ENCODE assay signal across 8 cellular contexts in genomic region chr4:74623041-74623440, GRCh38.
DNase-seq lines count a peak whose midpoint lies in the region; FAIRE-seq and TF ChIP-seq lines count a peak whose summit lies in the region.

No MANE protein-coding gene starts in this region.

- H3K4me3 ChIP-seq in SK-N-SH (ENCODE audit: low read depth in 2 of 2, low read length in 1 of 2) = no peak overlapping the region; a peak in 1 of 4 replicates
- no peak overlapping the region for H3K4me3 ChIP-seq in left ventricle myocardium inferior
- no peak overlapping the region for H3K4me3 ChIP-seq in testis

- 28% methylated on average over 3 of the region's 3 CpGs for WGBS in SK-N-SH (ENCODE audit: low lambda C conversion rate)
- WGBS in testis, 2 donors = 43 to 47% methylated on average over 3 of the region's 3 CpGs

- intact Hi-C loops in left ventricle myocardium inferior (cut with micrococcal nuclease) (no loop called here), testis (cut with DNase I; ENCODE audit: low total_unique reads) (no loop called here)

- H3F3A ChIP-seq in SK-N-SH (replicated peaks; ENCODE audit: insufficient read depth) = peaks cover 8% of the 10 kb centered on the region

- H3K27me3 ChIP-seq in SK-N-SH (ENCODE audit: insufficient read depth) (no peaks in the 10 kb centered on the region), left ventricle myocardium inferior (ENCODE audit: low read depth) (no peaks in the 10 kb centered on the region), testis (no peaks in the 10 kb centered on the region)

- H3K9ac ChIP-seq in SK-N-SH = no peak overlapping the region

- peak; percentile 26 for DNase-seq in GDM1 (lab: John Stamatoyannopoulos, UW)
- DNase-seq in GM20000 (ENCODE audit: low spot score) = peak; percentile 23
- DNase-seq in SK-N-SH = peak; percentile 5
- DNase-seq in left ventricle myocardium inferior = no peak
- peak; percentile 60 for DNase-seq in testis
- DNase-seq in HTR-8/SVneo (ENCODE audit: insufficient read length, low spot score) = no peak
- DNase-seq in ureter (ENCODE audit: low spot score) = no peak

- H3K27ac ChIP-seq in SK-N-SH (ENCODE audit: low read depth in 2 of 2, low read length in 1 of 2) (no peak overlapping the region), left ventricle myocardium inferior (replicated peaks) (no peak overlapping the region), testis (no peak overlapping the region)

- no peak for TF ChIP-seq EP300 in Ishikawa (IDR thresholded peaks at IDR 0.05; ENCODE audit: borderline replicate concordance)
- TF ChIP-seq EP300 in SK-N-SH (IDR thresholded peaks at IDR 0.05; ENCODE audit: borderline replicate concordance in 1 of 2, low read depth in 1 of 2, low read length in 1 of 2) = no peak

- H2AFZ ChIP-seq in SK-N-SH (ENCODE audit: low read depth) = no peak overlapping the region

- CTCF ChIA-PET in SK-N-SH (lab: Yijun Ruan, JAX) = interaction anchor here (0.6 to 1.5 kb wide), 9 partner anchors 11 to 433 kb away, joined by 3 to 4 read pairs (median 3); no protein-coding TSS in a partner anchor

- no peaks in the 10 kb centered on the region for H3K79me2 ChIP-seq in SK-N-SH (ENCODE audit: insufficient read depth)

- TF ChIP-seq RAD21 in Ishikawa (IDR thresholded peaks at IDR 0.05; ENCODE audit: low read depth) (peak; percentile 68), SK-N-SH (IDR thresholded peaks at IDR 0.05; ENCODE audit: low read length) (peak; percentile 60)

- no peaks in the 10 kb centered on the region for H4K20me1 ChIP-seq in SK-N-SH (ENCODE audit: insufficient read depth)

- H3K36me3 ChIP-seq in SK-N-SH (replicated peaks in 1 of 2; ENCODE audit: control insufficient read depth in 1 of 2, insufficient read depth in 2 of 2, low read length in 1 of 2) (no peaks in the 10 kb centered on the region), left ventricle myocardium inferior (no peaks in the 10 kb centered on the region), testis (ENCODE audit: low read depth, missing control alignments) (no peaks in the 10 kb centered on the region)

- POLR2A ChIA-PET in SK-N-SH (lab: Yijun Ruan, JAX) = no interaction called here

- no peak for TF ChIP-seq POLR2A in testis (IDR thresholded peaks at IDR 0.05)

- H3K9me2 ChIP-seq in SK-N-SH = no peaks in the 10 kb centered on the region

- FAIRE-seq in HTR-8/SVneo (lab: Jason Lieb, UNC) = no peak

- TF ChIP-seq CTCF in GM20000 (IDR thresholded peaks at IDR 0.05; ENCODE audit: extremely low read depth, missing control alignments) (no peak), SK-N-SH (IDR thresholded peaks at IDR 0.05) (peak; percentile 45), left ventricle myocardium inferior (IDR thresholded peaks at IDR 0.05; ENCODE audit: borderline replicate concordance) (peak; percentile 62), testis (IDR thresholded peaks at IDR 0.05) (peak; percentile 33 to 51 (median 51))

- no peaks in the 10 kb centered on the region for H3K9me3 ChIP-seq in SK-N-SH
- H3K9me3 ChIP-seq in left ventricle myocardium inferior (replicated peaks) = no peaks in the 10 kb centered on the region
- no peaks in the 10 kb centered on the region for H3K9me3 ChIP-seq in testis

- H3K4me1 ChIP-seq in SK-N-SH (ENCODE audit: control insufficient read depth in 1 of 2, insufficient read depth in 2 of 2, low read depth in 1 of 2, low read length in 1 of 2) (peaks cover 0 to 10% of the 10 kb centered on the region in 2 experiments; a peak in 1 of 4 replicates), left ventricle myocardium inferior (peaks cover 32% of the 10 kb centered on the region), testis (no peaks in the 10 kb centered on the region)

- H3K4me2 ChIP-seq in SK-N-SH = no peak overlapping the region

TF ChIP-seq in Ishikawa, 13 proteins besides CTCF, POLR2A, EP300 and RAD21 (continues in another document):
- TF ChIP-seq, protein P1, sequence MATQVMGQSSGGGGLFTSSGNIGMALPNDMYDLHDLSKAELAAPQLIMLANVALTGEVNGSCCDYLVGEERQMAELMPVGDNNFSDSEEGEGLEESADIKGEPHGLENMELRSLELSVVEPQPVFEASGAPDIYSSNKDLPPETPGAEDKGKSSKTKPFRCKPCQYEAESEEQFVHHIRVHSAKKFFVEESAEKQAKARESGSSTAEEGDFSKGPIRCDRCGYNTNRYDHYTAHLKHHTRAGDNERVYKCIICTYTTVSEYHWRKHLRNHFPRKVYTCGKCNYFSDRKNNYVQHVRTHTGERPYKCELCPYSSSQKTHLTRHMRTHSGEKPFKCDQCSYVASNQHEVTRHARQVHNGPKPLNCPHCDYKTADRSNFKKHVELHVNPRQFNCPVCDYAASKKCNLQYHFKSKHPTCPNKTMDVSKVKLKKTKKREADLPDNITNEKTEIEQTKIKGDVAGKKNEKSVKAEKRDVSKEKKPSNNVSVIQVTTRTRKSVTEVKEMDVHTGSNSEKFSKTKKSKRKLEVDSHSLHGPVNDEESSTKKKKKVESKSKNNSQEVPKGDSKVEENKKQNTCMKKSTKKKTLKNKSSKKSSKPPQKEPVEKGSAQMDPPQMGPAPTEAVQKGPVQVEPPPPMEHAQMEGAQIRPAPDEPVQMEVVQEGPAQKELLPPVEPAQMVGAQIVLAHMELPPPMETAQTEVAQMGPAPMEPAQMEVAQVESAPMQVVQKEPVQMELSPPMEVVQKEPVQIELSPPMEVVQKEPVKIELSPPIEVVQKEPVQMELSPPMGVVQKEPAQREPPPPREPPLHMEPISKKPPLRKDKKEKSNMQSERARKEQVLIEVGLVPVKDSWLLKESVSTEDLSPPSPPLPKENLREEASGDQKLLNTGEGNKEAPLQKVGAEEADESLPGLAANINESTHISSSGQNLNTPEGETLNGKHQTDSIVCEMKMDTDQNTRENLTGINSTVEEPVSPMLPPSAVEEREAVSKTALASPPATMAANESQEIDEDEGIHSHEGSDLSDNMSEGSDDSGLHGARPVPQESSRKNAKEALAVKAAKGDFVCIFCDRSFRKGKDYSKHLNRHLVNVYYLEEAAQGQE (IDR thresholded peaks at IDR 0.05; ENCODE audit: low read depth) = no peak
- TF ChIP-seq CEBPB (IDR thresholded peaks at IDR 0.05) (no peak), TEAD4 (IDR thresholded peaks at IDR 0.05) (no peak), EGR1 (IDR thresholded peaks at IDR 0.05) (no peak), FOXM1 (IDR thresholded peaks at IDR 0.05; ENCODE audit: borderline replicate concordance, low read depth) (no peak), CREB1 (IDR thresholded peaks at IDR 0.05; ENCODE audit: low read depth) (no peak), NFIC (IDR thresholded peaks at IDR 0.05) (no peak), TCF12 (IDR thresholded peaks at IDR 0.05; ENCODE audit: low read depth) (no peak)
- TF ChIP-seq, protein P2, sequence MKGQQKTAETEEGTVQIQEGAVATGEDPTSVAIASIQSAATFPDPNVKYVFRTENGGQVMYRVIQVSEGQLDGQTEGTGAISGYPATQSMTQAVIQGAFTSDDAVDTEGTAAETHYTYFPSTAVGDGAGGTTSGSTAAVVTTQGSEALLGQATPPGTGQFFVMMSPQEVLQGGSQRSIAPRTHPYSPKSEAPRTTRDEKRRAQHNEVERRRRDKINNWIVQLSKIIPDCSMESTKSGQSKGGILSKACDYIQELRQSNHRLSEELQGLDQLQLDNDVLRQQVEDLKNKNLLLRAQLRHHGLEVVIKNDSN (IDR thresholded peaks at IDR 0.05) = no peak

TF ChIP-seq in SK-N-SH, 30 proteins besides CTCF, POLR2A, EP300 and RAD21 (continues in another document):
- TF ChIP-seq SIN3A (IDR thresholded peaks at IDR 0.05; ENCODE audit: borderline replicate concordance, low read depth, low read length) (no peak), SMC3 (IDR thresholded peaks at IDR 0.05; ENCODE audit: low read depth, low read length) (no peak), POLR2AphosphoS5 (IDR thresholded peaks at IDR 0.05; ENCODE audit: low read depth, low read length) (no peak), RXRA (IDR thresholded peaks at IDR 0.05; ENCODE audit: borderline replicate concordance, low read depth) (no peak), IRF3 (IDR thresholded peaks at IDR 0.05; ENCODE audit: low read depth, low read length) (no peak), NFIC (IDR thresholded peaks at IDR 0.05; ENCODE audit: borderline replicate concordance) (no peak), MAX (IDR thresholded peaks at IDR 0.05; ENCODE audit: low read depth) (no peak), YY1 (IDR thresholded peaks at IDR 0.05; ENCODE audit: low read depth) (no peak)
- TF ChIP-seq, protein P2 (IDR thresholded peaks at IDR 0.05; ENCODE audit: borderline replicate concordance, low read depth) = no peak

Comparison
In these comparisons a context has a peak if more than half of its experiments do, and no peak if none do; other contexts are left out.
1. DNase-seq: peak in GDM1 (single experiment), GM20000 (single experiment), SK-N-SH (single experiment) and testis (single experiment); none in left ventricle myocardium inferior (single experiment), HTR-8/SVneo (single experiment) and ureter (single experiment).